8 cellular contexts compared by ENCODE assay signal in the genomic region with DNA sequence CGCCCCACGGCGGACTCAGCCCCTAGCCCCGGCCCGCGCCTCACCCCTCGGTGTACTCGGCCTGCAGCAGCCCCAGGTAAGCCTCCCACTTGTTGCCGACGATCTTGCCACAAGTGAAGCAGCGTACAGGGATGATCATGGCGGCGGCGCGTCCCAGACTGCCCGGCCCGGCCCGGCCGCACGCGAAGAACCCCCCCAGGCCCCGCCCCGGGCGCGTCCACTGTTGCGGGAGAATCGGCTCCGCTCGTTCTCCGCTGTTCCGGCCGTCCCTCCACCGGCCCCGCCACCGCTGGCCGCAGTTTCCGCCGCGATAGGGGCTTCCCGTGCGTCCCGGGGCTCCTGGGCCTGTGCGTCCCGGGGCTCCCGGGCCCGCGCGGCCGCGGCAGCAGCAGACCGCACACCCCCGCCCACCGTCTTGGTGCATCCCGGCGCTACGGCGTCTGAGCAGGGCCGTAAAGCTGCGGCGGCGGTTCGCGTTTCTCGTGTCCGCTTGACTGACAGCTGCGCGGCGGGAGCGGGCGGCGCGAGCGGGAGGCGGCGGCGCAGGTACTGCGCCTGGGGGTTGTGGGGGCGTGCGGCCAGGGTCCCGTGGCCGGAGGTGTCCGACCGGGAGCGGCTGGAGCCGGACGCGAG. TPM values are rescaled to one million over a fixed set of nuclear protein-coding genes. Genes with fewer than 3 reads are reported as not detected.
DNase-seq lines count a peak whose midpoint lies in the region; ATAC-seq, FAIRE-seq and TF ChIP-seq lines count a peak whose summit lies in the region.

TSS of gene POLR2L (minus strand) at position 160 of the 633 bp plus-strand sequence. CDS start at position 139, 21 bp downstream.
TSS of gene TSPAN4 (plus strand) at position 483 of the 633 bp plus-strand sequence. CDS start 7,453 bp downstream, outside the sequence.

- H3K79me2 ChIP-seq in astrocyte (ENCODE audit: insufficient read depth, low read length) = peaks cover 73% of the 10 kb centered on the region

- peak within 1 kb of the TSS; percentile 93 for H3K27ac ChIP-seq in astrocyte (ENCODE audit: low read depth, low read length)
- peak within 1 kb of the TSS; percentile 86 for H3K27ac ChIP-seq in vagina

- H3K4me1 Mint-ChIP-seq in astrocyte (ENCODE audit: low read depth, unreplicated experiment) = peaks cover 20% of the 10 kb centered on the region

- FAIRE-seq in astrocyte (lab: Jason Lieb, UNC) = no peak

- DNase-seq in GM13976 (ENCODE audit: low spot score) = peak; percentile 95
- peak; percentile 80 for DNase-seq in NCI-H128 (lab: John Stamatoyannopoulos, UW; ENCODE audit: unreplicated experiment)
- peak; percentile 79 for DNase-seq in T1000 (lab: John Stamatoyannopoulos, UW)
- peak; percentile 78 for DNase-seq in astrocyte (ENCODE audit: low read depth)
- peak; percentile 92 for DNase-seq in hepatic stellate cell (ENCODE audit: low spot score)
- DNase-seq in renal cortical epithelial cell (ENCODE audit: low read depth) = peak; percentile 50
- no peak for DNase-seq in vagina (ENCODE audit: extremely low spot score in 2 of 2)

- H3K4me3 ChIP-seq in astrocyte (ENCODE audit: insufficient read depth, low read depth, low read length) (peak within 1 kb of the TSS; percentile 97), vagina (peak within 1 kb of the TSS; percentile 82 to 99)

- ATAC-seq in HG02623 (IDR thresholded peaks at IDR 0.05; ENCODE audit: unreplicated experiment) = peak; percentile 48

- H3K9me3 Mint-ChIP-seq in astrocyte (ENCODE audit: unreplicated experiment) = no peaks in the 10 kb centered on the region

- H3K27me3 ChIP-seq in astrocyte (ENCODE audit: insufficient read depth, low read length) (no peaks in the 10 kb centered on the region), vagina (no peaks in the 10 kb centered on the region)

- H3K9ac ChIP-seq in astrocyte (ENCODE audit: low read length) = peak within 1 kb of the TSS; percentile 94

- H3K4me3 Mint-ChIP-seq in astrocyte (ENCODE audit: unreplicated experiment) = peak within 1 kb of the TSS; percentile 89

- TF ChIP-seq CTCF in GM13976 (IDR thresholded peaks at IDR 0.05; ENCODE audit: borderline replicate concordance, control extremely low read depth, extremely low read depth, insufficient read depth, missing control alignments) = no peak
- TF ChIP-seq CTCF in astrocyte (IDR thresholded peaks at IDR 0.05; ENCODE audit: insufficient read depth, low read depth, low read length) = no peak
- TF ChIP-seq CTCF in vagina (IDR thresholded peaks at IDR 0.05) = peak in 1 of 3 experiments; percentile 25

- in situ Hi-C loops in GM13976 (cut with MboI; ENCODE audit: low sequenced_read_pairs, unreplicated experiment) = loop anchor here (10.0 kb wide), 1 partner anchor 212 kb away; no protein-coding TSS in a partner anchor

- H3K27me3 Mint-ChIP-seq in astrocyte (ENCODE audit: low read depth, unreplicated experiment) = no peaks in the 10 kb centered on the region

- peaks cover 74% of the 10 kb centered on the region for H4K20me1 ChIP-seq in astrocyte (ENCODE audit: insufficient read depth, low read length)

- peak within 1 kb of the TSS; percentile 86 for H3K27ac Mint-ChIP-seq in astrocyte (ENCODE audit: unreplicated experiment)

- H3K4me1 ChIP-seq in astrocyte (ENCODE audit: insufficient read depth, low read length) (peaks cover 55% of the 10 kb centered on the region), vagina (peaks cover 90% of the 10 kb centered on the region)

- H3K36me3 ChIP-seq in astrocyte (ENCODE audit: insufficient read depth, low read length) = peaks cover 15% of the 10 kb centered on the region
- peaks cover 0 to 31% of the 10 kb centered on the region in 2 donors for H3K36me3 ChIP-seq in vagina

- H3K9me3 ChIP-seq in astrocyte (ENCODE audit: insufficient read depth, low read depth, low read length) (no peaks in the 10 kb centered on the region), vagina (no peaks in the 10 kb centered on the region)

- intact Hi-C loops in vagina (cut with DNase I) = loop anchor here (5.0 kb wide), 1 partner anchor 35 kb away; the partner anchor contains the start of genes PIDD1 and RPLP2

- H3K4me2 ChIP-seq in astrocyte (ENCODE audit: low read length) = peak within 1 kb of the TSS; percentile 88

- H3K36me3 Mint-ChIP-seq in astrocyte (ENCODE audit: low read depth, unreplicated experiment) = peaks cover 6% of the 10 kb centered on the region

- TF ChIP-seq POLR2A in vagina (IDR thresholded peaks at IDR 0.05) = peak in 1 of 2 donors; percentile 74

- H2AFZ ChIP-seq in astrocyte (ENCODE audit: low read depth, low read length) = peak within 1 kb of the TSS; percentile 41

RNA-seq across cellular contexts. Expression of gene POLR2L, which starts in this region (rescaled TPM):
- total RNA-seq in astrocyte (194 and 212 TPM in 2 replicates), renal cortical epithelial cell (38.0 and 64.1 TPM in 2 replicates), vagina (53.8 TPM)

RNA-seq across cellular contexts. Expression of gene TSPAN4, which starts in this region (rescaled TPM):
- total RNA-seq in astrocyte (69.5 and 75.5 TPM in 2 replicates), renal cortical epithelial cell (85.4 and 86.2 TPM in 2 replicates), vagina (99.0 TPM)

Comparison
In these comparisons a context has a peak if more than half of its experiments do, and no peak if none do; other contexts are left out.
1. DNase-seq: peak in GM13976 (single experiment), NCI-H128 (single experiment), T1000 (single experiment), astrocyte (single experiment), hepatic stellate cell (single experiment) and renal cortical epithelial cell (single experiment); none in vagina (0 of 2).